17 cellular contexts compared by ENCODE assay signal in genomic region chr16:25151996-25152395, GRCh38. TPM values are rescaled to one million over a fixed set of nuclear protein-coding genes. Genes with fewer than 3 reads are reported as not detected.
DNase-seq lines count a peak whose midpoint lies in the region; TF ChIP-seq lines count a peak whose summit lies in the region.
"Had no signal": no experiment of that assay in that cellular context is flagged by ENCODE, and none has a peak within 500 bp of the region (broad histone marks: within the 10 kb centered on the region; RNA-seq: fewer than 3 reads in every experiment).

No MANE protein-coding gene starts in this region.

- no peaks in the 10 kb centered on the region for H3K27me3 ChIP-seq in osteoblast (ENCODE audit: insufficient read depth, low read length)
- H3K27me3 ChIP-seq: gastrocnemius medialis, uterus had no signal

- H2AFZ ChIP-seq in osteoblast (ENCODE audit: low read length) = no peak overlapping the region

- no peak for TF ChIP-seq CTCF in osteoblast (IDR thresholded peaks at IDR 0.05; ENCODE audit: extremely low read depth, low read depth, low read length)
- no peak for TF ChIP-seq CTCF in GM13976 (IDR thresholded peaks at IDR 0.05; ENCODE audit: borderline replicate concordance, control extremely low read depth, extremely low read depth, insufficient read depth, missing control alignments)

- in situ Hi-C loops in GM13976 (cut with MboI; ENCODE audit: low sequenced_read_pairs, unreplicated experiment) = no loop called here

- H3K36me3 ChIP-seq in osteoblast (ENCODE audit: insufficient read depth, low read length) = peaks cover 14% of the 10 kb centered on the region
- H3K36me3 ChIP-seq: uterus had no signal

- DNase-seq in Daoy (ENCODE audit: low read depth) (peak; percentile 40), M059J (ENCODE audit: low read depth) (peak; percentile 99), dedifferentiated amniotic fluid mesenchymal stem cell (ENCODE audit: extremely low spot score) (peak; percentile 33), osteoblast (ENCODE audit: insufficient read length, low spot score, missing footprints) (no peak), globus pallidus (ENCODE audit: low spot score) (no peak), NOMO-1 treated with dmso at 0.1 percent for 144 hours (lab: John Stamatoyannopoulos, UW; ENCODE audit: unreplicated experiment) (no peak), NCI-H1436 treated with DMSO at 0.1 percent for 48 hours (lab: John Stamatoyannopoulos, UW) (no peak), GM13976 (ENCODE audit: low spot score) (no peak)
- DNase-seq: activated T-cell treated with anti-CD3 and anti-CD28 coated beads, Interleukin-2, amount 50 U/mL, for 1 hour; C1 segment of cervical spinal cord; dermis blood vessel endothelial cell; H9; MV-4-11; NCI-H2171; stimulated activated CD4-positive, alpha-beta T cell treated with anti-CD3 and anti-CD28 coated beads, Interleukin-1b, Interleukin-23, amount 100 ng/mL, for 48 hours; uterus had no signal

- H3K79me2 ChIP-seq in osteoblast (ENCODE audit: insufficient read depth, low read length) = no peaks in the 10 kb centered on the region

- no peaks in the 10 kb centered on the region for H4K20me1 ChIP-seq in osteoblast (ENCODE audit: insufficient read depth, low read length)

- peak overlapping the region; percentile 30 for H3K4me2 ChIP-seq in osteoblast (ENCODE audit: insufficient read depth, low read length)

- no peak overlapping the region for H3K4me3 ChIP-seq in osteoblast (ENCODE audit: insufficient read depth, low read length)
- H3K4me3 ChIP-seq: gastrocnemius medialis, uterus had no signal

- H3K9me3 ChIP-seq in osteoblast (ENCODE audit: low read depth, low read length) = no peaks in the 10 kb centered on the region
- H3K9me3 ChIP-seq: gastrocnemius medialis, uterus had no signal

- peak overlapping the region; percentile 78 for H3K27ac ChIP-seq in osteoblast (ENCODE audit: low read depth, low read length)
- H3K27ac ChIP-seq: gastrocnemius medialis, uterus had no signal

- H3K4me1 ChIP-seq in osteoblast (ENCODE audit: insufficient read depth, low read length) = peaks cover 16% of the 10 kb centered on the region
- H3K4me1 ChIP-seq: gastrocnemius medialis, uterus had no signal

RNA-seq across cellular contexts. Expression of gene LCMT1, which starts 40.5 kb away (rescaled TPM):
- 39.3 and 49.2 TPM in 2 replicates for total RNA-seq in Daoy (2014; rRNA removed; shearing (Covaris generic))
- total RNA-seq in M059J (2014; rRNA removed; shearing (Covaris generic)) = 51.1 and 89.0 TPM in 2 replicates
- total RNA-seq in osteoblast = 35.5 and 39.5 TPM in 2 replicates

Comparison
In these comparisons a context has a peak if more than half of its experiments do, and no peak if none do; other contexts are left out.
1. DNase-seq: peak in Daoy (single experiment), M059J (single experiment) and dedifferentiated amniotic fluid mesenchymal stem cell (single experiment); none in osteoblast (single experiment), globus pallidus (single experiment), NOMO-1 treated with dmso at 0.1 percent for 144 hours (single experiment), NCI-H1436 treated with DMSO at 0.1 percent for 48 hours (single experiment) and GM13976 (single experiment).